ENCODE assay signal across 1 cellular context in the genomic region with DNA sequence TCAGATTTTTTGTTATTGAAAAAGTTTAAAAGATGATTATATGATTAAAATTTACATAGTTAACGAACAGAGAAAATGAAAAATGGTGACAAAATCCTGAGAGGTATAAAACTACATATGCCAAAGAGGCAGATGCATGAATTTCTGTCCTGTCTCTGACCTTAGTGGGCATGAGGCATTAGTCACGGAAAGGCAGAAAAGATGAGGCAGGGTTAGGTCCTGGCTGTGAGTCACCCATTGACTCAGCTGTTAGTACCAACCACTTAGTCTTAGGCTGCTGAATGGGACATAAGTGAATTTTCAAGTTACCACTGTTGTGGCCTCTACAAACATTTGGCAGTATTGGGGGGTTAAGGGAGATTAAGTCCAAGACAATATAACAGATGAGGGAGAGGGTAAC.
A peak's percentile ranks its signal among the peaks of the same experiment; 100 is the strongest.
TF ChIP-seq lines count a peak whose summit lies in the region.

No MANE protein-coding gene starts in this region.

TF ChIP-seq in A549, 52 proteins besides CTCF, POLR2A, EP300 and RAD21 (continued from another document):
- TF ChIP-seq, protein P1, sequence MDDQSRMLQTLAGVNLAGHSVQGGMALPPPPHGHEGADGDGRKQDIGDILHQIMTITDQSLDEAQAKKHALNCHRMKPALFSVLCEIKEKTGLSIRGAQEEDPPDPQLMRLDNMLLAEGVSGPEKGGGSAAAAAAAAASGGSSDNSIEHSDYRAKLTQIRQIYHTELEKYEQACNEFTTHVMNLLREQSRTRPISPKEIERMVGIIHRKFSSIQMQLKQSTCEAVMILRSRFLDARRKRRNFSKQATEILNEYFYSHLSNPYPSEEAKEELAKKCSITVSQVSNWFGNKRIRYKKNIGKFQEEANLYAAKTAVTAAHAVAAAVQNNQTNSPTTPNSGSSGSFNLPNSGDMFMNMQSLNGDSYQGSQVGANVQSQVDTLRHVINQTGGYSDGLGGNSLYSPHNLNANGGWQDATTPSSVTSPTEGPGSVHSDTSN (IDR thresholded peaks at IDR 0.05): peak; percentile 66
- TF ChIP-seq FOSL2 (IDR thresholded peaks at IDR 0.05) (peak; percentile 84), FOSL2 (CRISPR knock-in tag; IDR thresholded peaks at IDR 0.05) (peak; percentile 95), JUNB (IDR thresholded peaks at IDR 0.05) (peak; percentile 58)
- TF ChIP-seq, protein P2, sequence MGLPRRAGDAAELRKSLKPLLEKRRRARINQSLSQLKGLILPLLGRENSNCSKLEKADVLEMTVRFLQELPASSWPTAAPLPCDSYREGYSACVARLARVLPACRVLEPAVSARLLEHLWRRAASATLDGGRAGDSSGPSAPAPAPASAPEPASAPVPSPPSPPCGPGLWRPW (IDR thresholded peaks at IDR 0.05): no peak
TF ChIP-seq in A549: peak in this region for 5.
